In the genomic region with DNA sequence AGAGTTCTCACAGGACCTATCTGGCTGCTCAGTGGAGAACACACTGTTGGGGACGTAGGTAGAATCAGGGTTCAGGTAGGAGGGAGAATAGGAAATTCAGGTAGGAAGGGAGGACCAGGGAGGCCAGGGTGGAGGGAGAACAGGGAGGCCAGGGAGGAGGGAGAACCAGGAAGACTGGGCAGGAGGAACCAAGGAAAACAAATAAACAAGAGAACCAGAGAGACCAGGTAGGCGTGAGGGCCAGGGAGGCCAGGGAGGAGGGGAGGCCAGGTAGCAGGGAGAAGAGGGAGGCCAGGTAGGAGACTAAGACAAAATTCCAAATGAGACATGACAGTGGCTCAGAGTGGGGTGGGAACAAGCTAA, we compare ENCODE assay signal across 18 cellular contexts.
DNase-seq lines count a peak whose midpoint lies in the region; ATAC-seq and TF ChIP-seq lines count a peak whose summit lies in the region.
"Had no signal": no experiment of that assay in that cellular context is flagged by ENCODE, and none has a peak within 500 bp of the region (broad histone marks: within the 10 kb centered on the region; RNA-seq: fewer than 3 reads in every experiment).

No MANE protein-coding gene starts in this region.

- H3K36me3 Mint-ChIP-seq in neural progenitor cell (peaks cover 3% of the 10 kb centered on the region), HFFc6 (ENCODE audit: low read depth) (no peaks in the 10 kb centered on the region)
- H3K36me3 Mint-ChIP-seq: CD8-positive, alpha-beta T cell; IgD-negative memory B cell had no signal

- H3K27me3 ChIP-seq in BLaER1 (peaks cover 7% of the 10 kb centered on the region), neural progenitor cell (no peaks in the 10 kb centered on the region)

- H3K9me3 ChIP-seq in BLaER1 (peaks cover 14% of the 10 kb centered on the region; the same call in 1 of the 2 replicates), neural progenitor cell (ENCODE audit: low read depth) (no peaks in the 10 kb centered on the region)
- H3K9me3 ChIP-seq: A549, HAP-1 had no signal

- peak overlapping the region; percentile 98 for H3K4me2 ChIP-seq in BLaER1
- H3K4me2 ChIP-seq in neural progenitor cell = no peak overlapping the region
- H3K4me2 ChIP-seq: A549 had no signal

- H3K9me3 Mint-ChIP-seq in neural progenitor cell (peaks cover 9% of the 10 kb centered on the region), HFFc6 (peaks cover 52% of the 10 kb centered on the region)
- H3K9me3 Mint-ChIP-seq: CD8-positive, alpha-beta T cell; IgD-negative memory B cell had no signal

- H3K4me3 Mint-ChIP-seq in neural progenitor cell (no peak overlapping the region), HFFc6 (no peak overlapping the region)
- H3K4me3 Mint-ChIP-seq: CD8-positive, alpha-beta T cell; IgD-negative memory B cell had no signal

- no peak overlapping the region for H3K27ac ChIP-seq in BLaER1
- no peak overlapping the region for H3K27ac ChIP-seq in coronary artery
- no peak overlapping the region for H3K27ac ChIP-seq in neural progenitor cell
- H3K27ac ChIP-seq: 22Rv1, A549 had no signal

- H3K4me3 ChIP-seq in BLaER1 (no peak overlapping the region), coronary artery (no peak overlapping the region), neural progenitor cell (no peak overlapping the region)
- H3K4me3 ChIP-seq: A549, HAP-1 had no signal

- H2AFZ ChIP-seq in neural progenitor cell (replicated peaks) = no peak overlapping the region

- H3K36me3 ChIP-seq in BLaER1 (no peaks in the 10 kb centered on the region), neural progenitor cell (no peaks in the 10 kb centered on the region)
- H3K36me3 ChIP-seq: HAP-1 had no signal

- H3K9ac ChIP-seq in BLaER1 (no peak overlapping the region), neural progenitor cell (no peak overlapping the region)

- H4K20me1 ChIP-seq in BLaER1 = no peaks in the 10 kb centered on the region
- H4K20me1 ChIP-seq in neural progenitor cell (ENCODE audit: low read depth) = no peaks in the 10 kb centered on the region

- peaks cover 51% of the 10 kb centered on the region for H3K4me1 ChIP-seq in BLaER1
- no peaks in the 10 kb centered on the region for H3K4me1 ChIP-seq in neural progenitor cell
- H3K4me1 ChIP-seq: A549, HAP-1 had no signal

- no peaks in the 10 kb centered on the region for H3F3A ChIP-seq in neural progenitor cell (ENCODE audit: low read depth)

- H3K79me2 ChIP-seq in neural progenitor cell (ENCODE audit: low read depth) = no peaks in the 10 kb centered on the region

- no peak for TF ChIP-seq CTCF in coronary artery (IDR thresholded peaks at IDR 0.05)
- TF ChIP-seq CTCF in neural progenitor cell (IDR thresholded peaks at IDR 0.05) = no peak
- TF ChIP-seq CTCF in HFFc6 (IDR thresholded peaks at IDR 0.05) = no peak

- ATAC-seq in left lobe of liver = no peak
- ATAC-seq in HG02610 (IDR thresholded peaks at IDR 0.05; ENCODE audit: unreplicated experiment) = no peak
- ATAC-seq: A549; CD8-positive, alpha-beta T cell; HepG2 had no signal

- peak; percentile 8 for DNase-seq in coronary artery (ENCODE audit: low spot score)
- DNase-seq in left lobe of liver (ENCODE audit: low spot score) = peak; percentile 22
- DNase-seq in neural progenitor cell (ENCODE audit: low spot score) = no peak
- no peak for DNase-seq in HFFc6
- DNase-seq in NCI-H526 treated with DMSO at 0.1 percent for 48 hours (lab: John Stamatoyannopoulos, UW) = no peak
- no peak for DNase-seq in NCI-H524 treated with DMSO at 0.1 percent for 48 hours (lab: John Stamatoyannopoulos, UW)
- DNase-seq: AML-193; Calu3; CD8-positive, alpha-beta T cell; DMS79 treated with DMSO at 0.1 percent for 48 hours; GF-D8 had no signal

- peaks cover 17% of the 10 kb centered on the region for H3K4me1 Mint-ChIP-seq in neural progenitor cell
- H3K4me1 Mint-ChIP-seq in HFFc6 (ENCODE audit: low read depth) = no peaks in the 10 kb centered on the region
- H3K4me1 Mint-ChIP-seq: IgD-negative memory B cell had no signal

- H3K27ac Mint-ChIP-seq in neural progenitor cell (peak overlapping the region; percentile 81), HFFc6 (no peak overlapping the region)
- H3K27ac Mint-ChIP-seq: CD8-positive, alpha-beta T cell had no signal

- H3K27me3 Mint-ChIP-seq in neural progenitor cell (ENCODE audit: insufficient read depth, low read depth) (peaks cover 16% of the 10 kb centered on the region), HFFc6 (ENCODE audit: insufficient read depth) (peaks cover 8% of the 10 kb centered on the region)

Comparison
In these comparisons a context has a peak if more than half of its experiments do, and no peak if none do; other contexts are left out.
1. DNase-seq: peak in coronary artery (single experiment) and left lobe of liver (single experiment); none in neural progenitor cell (single experiment), HFFc6 (single experiment), NCI-H526 treated with DMSO at 0.1 percent for 48 hours (single experiment) and NCI-H524 treated with DMSO at 0.1 percent for 48 hours (single experiment).